11 cellular contexts compared by ENCODE assay signal in genomic region chr3:134803051-134803505, GRCh38. TPM values are rescaled to one million over a fixed set of nuclear protein-coding genes. Genes with fewer than 3 reads are reported as not detected.
DNase-seq lines count a peak whose midpoint lies in the region; ATAC-seq and TF ChIP-seq lines count a peak whose summit lies in the region.
"Had no signal": no experiment of that assay in that cellular context is flagged by ENCODE, and none has a peak within 500 bp of the region (broad histone marks: within the 10 kb centered on the region; RNA-seq: fewer than 3 reads in every experiment).

No MANE protein-coding gene starts in this region.

- H3K4me3 ChIP-seq in vagina (no peak overlapping the region), psoas muscle (no peak overlapping the region)
- H3K4me3 ChIP-seq: upper lobe of right lung had no signal

- H3K4me1 Mint-ChIP-seq in progenitor cell of endocrine pancreas (ENCODE audit: low read depth), result peaks cover 16% of the 10 kb centered on the region

- no peaks in the 10 kb centered on the region for H3K36me3 Mint-ChIP-seq in progenitor cell of endocrine pancreas (ENCODE audit: insufficient read depth)

- H3K27me3 ChIP-seq in vagina, result no peaks in the 10 kb centered on the region
- no peaks in the 10 kb centered on the region for H3K27me3 ChIP-seq in psoas muscle (ENCODE audit: insufficient read depth in 3 of 3, low read length in 2 of 3)

- TF ChIP-seq CTCF in vagina (IDR thresholded peaks at IDR 0.05) (no peak), psoas muscle (IDR thresholded peaks at IDR 0.05) (no peak), progenitor cell of endocrine pancreas (IDR thresholded peaks at IDR 0.05; ENCODE audit: unreplicated experiment) (no peak)

- ATAC-seq in HG02571 (IDR thresholded peaks at IDR 0.05; ENCODE audit: unreplicated experiment), result peak; percentile 61
- ATAC-seq in HG03558 (IDR thresholded peaks at IDR 0.05; ENCODE audit: extremely low read depth, unreplicated experiment), result peak; percentile 41
- ATAC-seq in HG03108 (IDR thresholded peaks at IDR 0.05; ENCODE audit: unreplicated experiment), result no peak
- ATAC-seq in psoas muscle, result no peak
- ATAC-seq: upper lobe of right lung had no signal

- no peaks in the 10 kb centered on the region for H3K9me3 Mint-ChIP-seq in progenitor cell of endocrine pancreas (ENCODE audit: low read depth)

- intact Hi-C loops in vagina (cut with DNase I), result no loop called here
- intact Hi-C loops in psoas muscle (cut with DNase I), result loop anchor here in 1 of 2 donors (5.0 kb wide), 1 partner anchor 54 kb away; no protein-coding TSS in a partner anchor

- TF ChIP-seq POLR2A in vagina (IDR thresholded peaks at IDR 0.05), result no peak

- 77 to 90% (median 89%) methylated on average over 3 of the region's 3 CpGs for WGBS in psoas muscle, 3 donors

- peaks cover 75% of the 10 kb centered on the region for H3K27me3 Mint-ChIP-seq in progenitor cell of endocrine pancreas

- DNase-seq in stimulated activated CD4-positive, alpha-beta T cell treated with anti-CD3 and anti-CD28 coated beads, Interleukin-15, amount 100 ng/mL, for 24 hours, result peak; percentile 34
- DNase-seq in stimulated activated CD4-positive, alpha-beta T cell treated with anti-CD3 and anti-CD28 coated beads, Interleukin-2, amount 100 ng/mL, for 48 hours, result no peak
- peak; percentile 52 to 65 for DNase-seq in vagina (ENCODE audit: extremely low spot score in 2 of 2)
- no peak for DNase-seq in psoas muscle
- DNase-seq in progenitor cell of endocrine pancreas (ENCODE audit: low spot score, unreplicated experiment), result no peak
- DNase-seq: Kasumi-1, NCI-H510A, upper lobe of right lung had no signal

- H3K27ac Mint-ChIP-seq in progenitor cell of endocrine pancreas, result no peak overlapping the region

- H3K27ac ChIP-seq in vagina (no peak overlapping the region), psoas muscle (no peak overlapping the region)
- H3K27ac ChIP-seq: upper lobe of right lung had no signal

- H3K36me3 ChIP-seq in vagina (no peaks in the 10 kb centered on the region), psoas muscle (ENCODE audit: insufficient read depth in 1 of 2, low read depth in 1 of 2) (no peaks in the 10 kb centered on the region)
- H3K36me3 ChIP-seq: upper lobe of right lung had no signal

- H3K9me3 ChIP-seq in vagina (no peaks in the 10 kb centered on the region), psoas muscle (no peaks in the 10 kb centered on the region)
- H3K9me3 ChIP-seq: upper lobe of right lung had no signal

- H3K4me3 Mint-ChIP-seq in progenitor cell of endocrine pancreas (ENCODE audit: low read depth), result no peak overlapping the region

- no peaks in the 10 kb centered on the region for H3K4me1 ChIP-seq in vagina
- H3K4me1 ChIP-seq in psoas muscle, result peaks cover 21% of the 10 kb centered on the region
- H3K4me1 ChIP-seq: upper lobe of right lung had no signal

RNA-seq across cellular contexts. Expression of gene EPHB1, which starts 8.0 kb away (rescaled TPM):
- 2.2 TPM for total RNA-seq in vagina
- total RNA-seq in psoas muscle, result 1 to 10 TPM; 1.6 to 3.3 (median 2.5) TPM
- polyA plus RNA-seq in psoas muscle, result 1 to 10 TPM in 2 of 3 donors, under 1 TPM in 1; 0.85 to 6.3 (median 1.3) TPM
- total RNA-seq in progenitor cell of endocrine pancreas, result 1.8 and 2.2 TPM in 2 replicates

Comparison
In these comparisons a context has a peak if more than half of its experiments do, and no peak if none do; other contexts are left out.
1. DNase-seq: peak in stimulated activated CD4-positive, alpha-beta T cell treated with anti-CD3 and anti-CD28 coated beads, Interleukin-15, amount 100 ng/mL, for 24 hours (single experiment) and vagina (2 of 2); none in stimulated activated CD4-positive, alpha-beta T cell treated with anti-CD3 and anti-CD28 coated beads, Interleukin-2, amount 100 ng/mL, for 48 hours (0 of 2), psoas muscle (0 of 2) and progenitor cell of endocrine pancreas (single experiment).
2. ATAC-seq: peak in HG02571 (single experiment) and HG03558 (single experiment); none in HG03108 (single experiment) and psoas muscle (0 of 4).